ENCODE assay signal across 17 cellular contexts in genomic region chr12:23952071-23952470, GRCh38. TPM values are rescaled to one million over a fixed set of nuclear protein-coding genes. Genes with fewer than 3 reads are reported as not detected.
DNase-seq lines count a peak whose midpoint lies in the region; ATAC-seq and TF ChIP-seq lines count a peak whose summit lies in the region.
"Had no signal": no experiment of that assay in that cellular context is flagged by ENCODE, and none has a peak within 500 bp of the region (broad histone marks: within the 10 kb centered on the region; RNA-seq: fewer than 3 reads in every experiment).

No MANE protein-coding gene starts in this region.

- H3K9me3 ChIP-seq in smooth muscle cell (replicated peaks; ENCODE audit: low read depth): no peaks in the 10 kb centered on the region
- no peaks in the 10 kb centered on the region for H3K9me3 ChIP-seq in sigmoid colon
- H3K9me3 ChIP-seq: BLaER1 had no signal

- no peaks in the 10 kb centered on the region for H4K20me1 ChIP-seq in smooth muscle cell (ENCODE audit: low read depth)
- H4K20me1 ChIP-seq: BLaER1 had no signal

- peaks cover 9% of the 10 kb centered on the region for H3K27me3 Mint-ChIP-seq in nephron (ENCODE audit: low read depth)

- H3K4me2 ChIP-seq in smooth muscle cell: peak overlapping the region; percentile 98
- H3K4me2 ChIP-seq: BLaER1, GM23338 had no signal

- peak overlapping the region; percentile 81 for H3K27ac ChIP-seq in smooth muscle cell (ENCODE audit: low read depth)
- H3K27ac ChIP-seq in sigmoid colon: no peak overlapping the region
- H3K27ac ChIP-seq: 22Rv1, BLaER1, HL-60 had no signal

- no peaks in the 10 kb centered on the region for H3F3A ChIP-seq in smooth muscle cell (ENCODE audit: low read depth)

- DNase-seq in NCI-H2171 treated with DMSO at 0.1 percent for 48 hours (lab: John Stamatoyannopoulos, UW) (peak; percentile 57), NCI-H2171 (lab: John Stamatoyannopoulos, UW) (no peak), NCI-H69 (lab: John Stamatoyannopoulos, UW) (peak; percentile 76), smooth muscle cell (lab: John Stamatoyannopoulos, UW; ENCODE audit: unreplicated experiment) (no peak), sigmoid colon (no peak), COLO668 (lab: John Stamatoyannopoulos, UW; ENCODE audit: unreplicated experiment) (no peak)
- DNase-seq: CD8-positive, alpha-beta memory T cell; DMS79 treated with DMSO at 0.1 percent for 48 hours; EL; H7; IMR-90 had no signal

- intact Hi-C loops in sigmoid colon (cut with DNase I): no loop called here

- H3K9ac ChIP-seq in smooth muscle cell (ENCODE audit: low read depth): no peak overlapping the region
- H3K9ac ChIP-seq: BLaER1 had no signal

- no peaks in the 10 kb centered on the region for H3K9me3 Mint-ChIP-seq in nephron
- H3K9me3 Mint-ChIP-seq: CD8-positive, alpha-beta memory T cell had no signal

- H3K27me3 ChIP-seq in smooth muscle cell (ENCODE audit: low read depth) (no peaks in the 10 kb centered on the region), sigmoid colon (peaks cover 0 to 10% (median 0%) of the 10 kb centered on the region in 3 donors)
- H3K27me3 ChIP-seq: BLaER1 had no signal

- TF ChIP-seq POLR2A in sigmoid colon (IDR thresholded peaks at IDR 0.05): no peak

- peak overlapping the region in 2 of 3 experiments; percentile 2 to 42 for H3K4me3 Mint-ChIP-seq in nephron
- H3K4me3 Mint-ChIP-seq: CD8-positive, alpha-beta memory T cell; GM23338 had no signal

- H3K4me1 Mint-ChIP-seq in nephron: no peaks in the 10 kb centered on the region
- H3K4me1 Mint-ChIP-seq: CD8-positive, alpha-beta memory T cell; GM23338 had no signal

- 60% methylated on average over 3 of the region's 3 CpGs for WGBS in smooth muscle cell (ENCODE audit: low lambda C conversion rate)
- 79 to 86% methylated on average over 3 of the region's 3 CpGs for WGBS in sigmoid colon, 2 donors

- no peak overlapping the region for H2AFZ ChIP-seq in smooth muscle cell (ENCODE audit: low read depth)
- H2AFZ ChIP-seq: GM23338 had no signal

- ATAC-seq in GM21723 (IDR thresholded peaks at IDR 0.05; ENCODE audit: unreplicated experiment): no peak
- ATAC-seq: GM23338 had no signal

- H3K36me3 ChIP-seq in smooth muscle cell (ENCODE audit: low read depth): no peaks in the 10 kb centered on the region
- no peaks in the 10 kb centered on the region for H3K36me3 ChIP-seq in sigmoid colon
- H3K36me3 ChIP-seq: BLaER1 had no signal

- no peak overlapping the region for H3K27ac Mint-ChIP-seq in nephron
- H3K27ac Mint-ChIP-seq: CD8-positive, alpha-beta memory T cell; GM23338 had no signal

- TF ChIP-seq CTCF in nephron (IDR thresholded peaks at IDR 0.05; ENCODE audit: unreplicated experiment in 3 of 3) (no peak), smooth muscle cell (IDR thresholded peaks at IDR 0.05; ENCODE audit: borderline replicate concordance, insufficient read depth, poor library complexity, severe bottlenecking) (no peak), sigmoid colon (IDR thresholded peaks at IDR 0.05) (no peak)

- H3K4me3 ChIP-seq in smooth muscle cell (no peak overlapping the region), sigmoid colon (no peak overlapping the region)
- H3K4me3 ChIP-seq: BLaER1, GM23338 had no signal

- peaks cover 30% of the 10 kb centered on the region for H3K4me1 ChIP-seq in smooth muscle cell (ENCODE audit: low read depth)
- H3K4me1 ChIP-seq in sigmoid colon: peaks cover 0 to 16% (median 8%) of the 10 kb centered on the region in 4 donors
- H3K4me1 ChIP-seq: BLaER1 had no signal

- H3K36me3 Mint-ChIP-seq in nephron (ENCODE audit: low read depth): no peaks in the 10 kb centered on the region
- H3K36me3 Mint-ChIP-seq: CD8-positive, alpha-beta memory T cell had no signal

- peaks cover 30% of the 10 kb centered on the region for H3K79me2 ChIP-seq in smooth muscle cell (ENCODE audit: low read depth)

- TF ChIP-seq EP300 in sigmoid colon (IDR thresholded peaks at IDR 0.05): no peak

RNA-seq across cellular contexts. Expression of gene SOX5, which starts 2.6 kb away (rescaled TPM):
- 47.8 and 66.1 TPM in 2 replicates for total RNA-seq in smooth muscle cell
- 20.7 and 22.3 TPM in 2 replicates for polyA plus RNA-seq in smooth muscle cell
- total RNA-seq in sigmoid colon: 10 to 100 TPM in 3 of 4 donors, 1 to 10 TPM in 1; 9.4 to 16.3 (median 12.0) TPM
- under 1 TPM; 0.23 to 0.80 (median 0.60) TPM for polyA plus RNA-seq in sigmoid colon
- polyA plus RNA-seq: CD8-positive, alpha-beta memory T cell had no signal

Comparison
In these comparisons a context has a peak if more than half of its experiments do, and no peak if none do; other contexts are left out.
1. DNase-seq: peak in NCI-H2171 treated with DMSO at 0.1 percent for 48 hours (single experiment) and NCI-H69 (single experiment); none in NCI-H2171 (single experiment), smooth muscle cell (single experiment), sigmoid colon (single experiment) and COLO668 (single experiment).